In genomic region chr4:168647976-168648375, GRCh38 we compare ENCODE assay signal across 2 cellular contexts.
TF ChIP-seq lines count a peak whose summit lies in the region.

No MANE protein-coding gene starts in this region.

TF ChIP-seq in HCT116, 20 proteins besides CTCF, POLR2A, EP300 and RAD21:
- TF ChIP-seq SRF (IDR thresholded peaks at IDR 0.05; ENCODE audit: low read depth), result no peak
- no peak for TF ChIP-seq ZFX (IDR thresholded peaks at IDR 0.05)
- no peak for TF ChIP-seq JUND (IDR thresholded peaks at IDR 0.05)
- no peak for TF ChIP-seq TCF7L2 (IDR thresholded peaks at IDR 0.05; ENCODE audit: borderline replicate concordance, extremely low read depth, insufficient read depth, insufficient read length)
- no peak for TF ChIP-seq ATF3 (IDR thresholded peaks at IDR 0.05)
- TF ChIP-seq CEBPB (IDR thresholded peaks at IDR 0.05; ENCODE audit: low read depth), result no peak
- no peak for TF ChIP-seq SP1 (IDR thresholded peaks at IDR 0.05; ENCODE audit: low read depth)
- TF ChIP-seq REST (IDR thresholded peaks at IDR 0.05; ENCODE audit: low read depth), result no peak
- TF ChIP-seq YY1 (IDR thresholded peaks at IDR 0.05; ENCODE audit: extremely low read depth, insufficient replicate concordance, low read depth, low read length), result no peak
- no peak for TF ChIP-seq EZH2phosphoT487 (IDR thresholded peaks at IDR 0.05; ENCODE audit: borderline replicate concordance)

TF ChIP-seq in HepG2, 621 proteins besides CTCF, POLR2A, EP300 and RAD21 (continued from another document):
- TF ChIP-seq ZNF260 (CRISPR knock-in tag; IDR thresholded peaks at IDR 0.05; ENCODE audit: borderline replicate concordance, low read depth), result no peak
- TF ChIP-seq HIC2 (CRISPR knock-in tag; IDR thresholded peaks at IDR 0.05; ENCODE audit: low read depth), result no peak
- no peak for TF ChIP-seq HOMEZ (CRISPR knock-in tag; IDR thresholded peaks at IDR 0.05; ENCODE audit: low read depth)
- no peak for TF ChIP-seq ESRRA (CRISPR knock-in tag; IDR thresholded peaks at IDR 0.05; ENCODE audit: low read depth)
- no peak for TF ChIP-seq ETV6 (CRISPR knock-in tag; conservative IDR thresholded peaks at IDR 0.05)
- TF ChIP-seq ZC3H4 (CRISPR knock-in tag; IDR thresholded peaks at IDR 0.05; ENCODE audit: borderline replicate concordance), result no peak
- TF ChIP-seq TRIM22 (IDR thresholded peaks at IDR 0.05), result no peak
- TF ChIP-seq TCF7 (IDR thresholded peaks at IDR 0.05; ENCODE audit: low read depth), result no peak
- TF ChIP-seq RARA (CRISPR knock-in tag; IDR thresholded peaks at IDR 0.05), result no peak
- no peak for TF ChIP-seq SMARCE1 (IDR thresholded peaks at IDR 0.05; ENCODE audit: borderline replicate concordance)
- TF ChIP-seq CCAR2 (optimal IDR thresholded peaks at IDR 0.05; ENCODE audit: low read depth, low read length), result no peak
- no peak for TF ChIP-seq ZNF337 (CRISPR knock-in tag; IDR thresholded peaks at IDR 0.05; ENCODE audit: borderline replicate concordance, low read depth)
- TF ChIP-seq ATRX (CRISPR knock-in tag; IDR thresholded peaks at IDR 0.05; ENCODE audit: borderline replicate concordance), result no peak
- no peak for TF ChIP-seq XBP1 (CRISPR knock-in tag; IDR thresholded peaks at IDR 0.05)
- no peak for TF ChIP-seq AKAP8 (CRISPR knock-in tag; IDR thresholded peaks at IDR 0.05)
- no peak for TF ChIP-seq ZNF292 (CRISPR knock-in tag; IDR thresholded peaks at IDR 0.05; ENCODE audit: borderline replicate concordance, low read depth)
- TF ChIP-seq ZFP91 (CRISPR knock-in tag; IDR thresholded peaks at IDR 0.05; ENCODE audit: borderline replicate concordance), result no peak
